Comparison of ENCODE assay signal across 14 cellular contexts in genomic region chr11:1683216-1683615, GRCh38. TPM values are rescaled to one million over a fixed set of nuclear protein-coding genes. Genes with fewer than 3 reads are reported as not detected.
"Had no signal": no experiment of that assay in that cellular context is flagged by ENCODE, and none has a peak within 500 bp of the region (broad histone marks: within the 10 kb centered on the region; RNA-seq: fewer than 3 reads in every experiment).

No MANE protein-coding gene starts in this region.

RNA-seq across cellular contexts. Expression of gene KRTAP5-6, which starts 13.8 kb away (rescaled TPM):
- total RNA-seq: activated B cell treated with CpG ODN at 0.5 μM for 24 hours; activated CD8-positive, alpha-beta T cell treated with anti-CD3 and anti-CD28 coated beads for 36 hours; activated T-cell treated with anti-CD3 and anti-CD28 coated beads, Interleukin-2, amount 50 U/mL, for 4 hours; activated T-helper 17 cell treated with anti-CD3 and anti-CD28 coated beads, Interleukin-2, amount 50 U/mL, for 72 hours; astrocyte; bronchial epithelial cell; cardiac septum; cerebellum; esophagus muscularis mucosa; foreskin keratinocyte; gastrocnemius medialis; T-cell; T-helper 2 cell treated with Interferon-gamma antibody and Interleukin-4, amounts not matched to agents 100 ng/mL and 5 ng/mL, for 36 hours had no signal
- polyA plus RNA-seq: adipose tissue, foreskin keratinocyte had no signal

RNA-seq across cellular contexts. Expression of gene KRTAP5-5, which starts 53.6 kb away (rescaled TPM):
- total RNA-seq: activated B cell treated with CpG ODN at 0.5 μM for 24 hours; activated CD8-positive, alpha-beta T cell treated with anti-CD3 and anti-CD28 coated beads for 36 hours; activated T-cell treated with anti-CD3 and anti-CD28 coated beads, Interleukin-2, amount 50 U/mL, for 4 hours; activated T-helper 17 cell treated with anti-CD3 and anti-CD28 coated beads, Interleukin-2, amount 50 U/mL, for 72 hours; astrocyte; bronchial epithelial cell; cardiac septum; cerebellum; esophagus muscularis mucosa; foreskin keratinocyte; gastrocnemius medialis; T-cell; T-helper 2 cell treated with Interferon-gamma antibody and Interleukin-4, amounts not matched to agents 100 ng/mL and 5 ng/mL, for 36 hours had no signal
- polyA plus RNA-seq: adipose tissue, foreskin keratinocyte had no signal
